Comparison of ENCODE assay signal across 15 cellular contexts in genomic region chr9:89374176-89374575, GRCh38. TPM values are rescaled to one million over a fixed set of nuclear protein-coding genes. Genes with fewer than 3 reads are reported as not detected.
DNase-seq lines count a peak whose midpoint lies in the region; ATAC-seq and TF ChIP-seq lines count a peak whose summit lies in the region.
"Had no signal": no experiment of that assay in that cellular context is flagged by ENCODE, and none has a peak within 500 bp of the region (broad histone marks: within the 10 kb centered on the region; RNA-seq: fewer than 3 reads in every experiment).

No MANE protein-coding gene starts in this region.

- no peak overlapping the region for H2BK20ac ChIP-seq in H9 (ENCODE audit: low read depth, low read length, poor library complexity, severe bottlenecking)

- H3K4me1 Mint-ChIP-seq in CD8-positive, alpha-beta T cell (ENCODE audit: low read depth), result peaks cover 39% of the 10 kb centered on the region
- peaks cover 3 to 5% of the 10 kb centered on the region in 2 experiments; a peak in 2 of 4 replicates for H3K4me1 Mint-ChIP-seq in H9
- H3K4me1 Mint-ChIP-seq in activated CD4-positive, alpha-beta memory T cell treated with anti-CD3 and anti-CD28 coated beads, Interleukin-2, amount 10 ng/mL, durations not matched to agents 7 days and 5 days, result peaks cover 57% of the 10 kb centered on the region
- peaks cover 45% of the 10 kb centered on the region for H3K4me1 Mint-ChIP-seq in activated T-helper 2 cell treated with anti-CD3 and anti-CD28 coated beads, Interferon-gamma antibody, Interleukin-2, Interleukin-4, amounts not matched to agents 10 μg/mL and 5 μg/mL and 100 μg/mL, durations not matched to agents 14 hours and 24 hours and 36 hours (ENCODE audit: low read depth)

- no peak for TF ChIP-seq CTCF in CD8-positive, alpha-beta T cell (IDR thresholded peaks at IDR 0.05)
- TF ChIP-seq CTCF in H9 (conservative IDR thresholded peaks at IDR 0.05), result no peak

- no peak overlapping the region for H3K18ac ChIP-seq in H9 (ENCODE audit: insufficient read length, low read depth, low read length)

- H2BK5ac ChIP-seq in H9 (ENCODE audit: insufficient read length, low read length), result no peak overlapping the region

- no peak overlapping the region for H3K4me3 Mint-ChIP-seq in CD8-positive, alpha-beta T cell
- H3K4me3 Mint-ChIP-seq in H9, result no peak overlapping the region
- H3K4me3 Mint-ChIP-seq in activated CD4-positive, alpha-beta memory T cell treated with anti-CD3 and anti-CD28 coated beads, Interleukin-2, amount 10 ng/mL, durations not matched to agents 7 days and 5 days, result no peak overlapping the region
- H3K4me3 Mint-ChIP-seq in activated T-helper 2 cell treated with anti-CD3 and anti-CD28 coated beads, Interferon-gamma antibody, Interleukin-2, Interleukin-4, amounts not matched to agents 10 μg/mL and 5 μg/mL and 100 μg/mL, durations not matched to agents 14 hours and 24 hours and 36 hours (ENCODE audit: low read depth), result no peak overlapping the region
- H3K4me3 Mint-ChIP-seq: type B pancreatic cell had no signal

- H3K27ac Mint-ChIP-seq in CD8-positive, alpha-beta T cell, result peak overlapping the region; percentile 83
- H3K27ac Mint-ChIP-seq in H9, result peak overlapping the region in 2 of 3 experiments; percentile 53 to 81; a peak in 2 of 7 replicates
- peak overlapping the region; percentile 62 for H3K27ac Mint-ChIP-seq in activated CD4-positive, alpha-beta memory T cell treated with anti-CD3 and anti-CD28 coated beads, Interleukin-2, amount 10 ng/mL, durations not matched to agents 7 days and 5 days
- no peak overlapping the region for H3K27ac Mint-ChIP-seq in activated T-helper 2 cell treated with anti-CD3 and anti-CD28 coated beads, Interferon-gamma antibody, Interleukin-2, Interleukin-4, amounts not matched to agents 10 μg/mL and 5 μg/mL and 100 μg/mL, durations not matched to agents 14 hours and 24 hours and 36 hours
- H3K27ac Mint-ChIP-seq: type B pancreatic cell had no signal

- no peak for ATAC-seq in CD8-positive, alpha-beta T cell
- ATAC-seq in HG02840 (IDR thresholded peaks at IDR 0.05; ENCODE audit: low FRiP score, unreplicated experiment), result no peak

- no peak overlapping the region for H3T11ph ChIP-seq in H9 (ENCODE audit: low read length)

- H3K27me3 ChIP-seq in CD8-positive, alpha-beta T cell (ENCODE audit: insufficient read depth, low read length), result no peaks in the 10 kb centered on the region
- no peaks in the 10 kb centered on the region for H3K27me3 ChIP-seq in H9 (ENCODE audit: insufficient read depth, low read length)
- H3K27me3 ChIP-seq: spleen had no signal

- H4K5ac ChIP-seq in H9 (ENCODE audit: insufficient read length, low read depth, low read length), result no peak overlapping the region

- H2BK12ac ChIP-seq in H9 (ENCODE audit: insufficient read length, low read depth, low read length), result no peak overlapping the region

- H2AK5ac ChIP-seq in H9 (ENCODE audit: insufficient read length, low read length), result no peak overlapping the region

- H3K56ac ChIP-seq in H9 (ENCODE audit: insufficient read length, low read depth, low read length), result no peak overlapping the region

- H3K23me2 ChIP-seq in H9 (ENCODE audit: insufficient read length, low read depth, low read length, poor library complexity, severe bottlenecking), result no peaks in the 10 kb centered on the region

- H2BK120ac ChIP-seq in H9 (ENCODE audit: low read depth, low read length, poor library complexity, severe bottlenecking), result no peak overlapping the region

- H3K14ac ChIP-seq in H9 (ENCODE audit: insufficient read depth, low read length), result no peak overlapping the region

- H3K9me3 ChIP-seq in CD8-positive, alpha-beta T cell (ENCODE audit: low read length), result no peaks in the 10 kb centered on the region
- no peaks in the 10 kb centered on the region for H3K9me3 ChIP-seq in H9 (ENCODE audit: control insufficient read depth, low read depth, low read length)
- H3K9me3 ChIP-seq: spleen had no signal

- CTCF ChIA-PET in CD8-positive, alpha-beta T cell (lab: Charles Lee), result interaction anchor here (0.8 to 1.4 kb wide), 3 partner anchors 10 to 55 kb away, joined by 3 read pairs; no protein-coding TSS in a partner anchor
- CTCF ChIA-PET in activated CD4-positive, alpha-beta memory T cell treated with anti-CD3 and anti-CD28 coated beads, Interleukin-2, amount 10 ng/mL, durations not matched to agents 7 days and 5 days (lab: Charles Lee), result no interaction called here

- no peak overlapping the region for H2AFZ ChIP-seq in H9 (ENCODE audit: low read length)

- POLR2A ChIA-PET in CD8-positive, alpha-beta T cell (lab: Charles Lee), result no interaction called here
- POLR2A ChIA-PET in activated CD4-positive, alpha-beta memory T cell treated with anti-CD3 and anti-CD28 coated beads, Interleukin-2, amount 10 ng/mL, durations not matched to agents 7 days and 5 days (lab: Charles Lee), result interaction anchor here (1.6 kb wide), 2 partner anchors 17 to 62 kb away, joined by 3 to 5 read pairs; no protein-coding TSS in a partner anchor

- no peaks in the 10 kb centered on the region for H3K9me3 Mint-ChIP-seq in CD8-positive, alpha-beta T cell
- H3K9me3 Mint-ChIP-seq in H9, result no peaks in the 10 kb centered on the region
- H3K9me3 Mint-ChIP-seq in activated CD4-positive, alpha-beta memory T cell treated with anti-CD3 and anti-CD28 coated beads, Interleukin-2, amount 10 ng/mL, durations not matched to agents 7 days and 5 days, result no peaks in the 10 kb centered on the region
- no peaks in the 10 kb centered on the region for H3K9me3 Mint-ChIP-seq in activated T-helper 2 cell treated with anti-CD3 and anti-CD28 coated beads, Interferon-gamma antibody, Interleukin-2, Interleukin-4, amounts not matched to agents 10 μg/mL and 5 μg/mL and 100 μg/mL, durations not matched to agents 14 hours and 24 hours and 36 hours
- H3K9me3 Mint-ChIP-seq: type B pancreatic cell had no signal

- H3K4me3 ChIP-seq in CD8-positive, alpha-beta T cell (ENCODE audit: low read depth, low read length), result no peak overlapping the region
- H3K4me3 ChIP-seq: spleen had no signal

- H3K4ac ChIP-seq in H9 (ENCODE audit: low read depth, low read length), result no peak overlapping the region

- H3K4me2 ChIP-seq in H9 (ENCODE audit: insufficient read depth, insufficient read length, low read length), result no peak overlapping the region

- H3K9ac ChIP-seq in H9 (ENCODE audit: extremely low read depth, insufficient read length, low read length), result no peak overlapping the region

- DNase-seq in CD8-positive, alpha-beta T cell, result no peak
- no peak for DNase-seq in H9
- no peak for DNase-seq in activated CD4-positive, alpha-beta memory T cell treated with anti-CD3 and anti-CD28 coated beads, Interleukin-2, amount 10 ng/mL, durations not matched to agents 7 days and 5 days
- DNase-seq in kidney tubule cell (ENCODE audit: low spot score), result peak; percentile 77
- no peak for DNase-seq in NCI-H526 (lab: John Stamatoyannopoulos, UW)
- DNase-seq in activated T-helper 2 cell treated with anti-CD3 and anti-CD28 coated beads, Interferon-gamma antibody, Interleukin-2, Interleukin-4, amounts not matched to agents 10 μg/mL and 5 μg/mL and 100 μg/mL, durations not matched to agents 14 hours and 24 hours and 36 hours (ENCODE audit: low spot score), result no peak
- no peak for DNase-seq in NCI-H1694 treated with DMSO at 0.1 percent for 48 hours (lab: John Stamatoyannopoulos, UW)
- DNase-seq: central memory CD4-positive, alpha-beta T cell; NCI-H1417; NCI-H510A; nucleus accumbens; spleen had no signal

- no peak overlapping the region for H4K8ac ChIP-seq in H9 (replicated peaks; ENCODE audit: insufficient read length, low read depth, low read length)

- H3K27me3 Mint-ChIP-seq in CD8-positive, alpha-beta T cell (ENCODE audit: low read depth), result no peaks in the 10 kb centered on the region
- no peaks in the 10 kb centered on the region for H3K27me3 Mint-ChIP-seq in H9 (ENCODE audit: low read depth)
- H3K27me3 Mint-ChIP-seq in activated CD4-positive, alpha-beta memory T cell treated with anti-CD3 and anti-CD28 coated beads, Interleukin-2, amount 10 ng/mL, durations not matched to agents 7 days and 5 days, result no peaks in the 10 kb centered on the region
- no peaks in the 10 kb centered on the region for H3K27me3 Mint-ChIP-seq in activated T-helper 2 cell treated with anti-CD3 and anti-CD28 coated beads, Interferon-gamma antibody, Interleukin-2, Interleukin-4, amounts not matched to agents 10 μg/mL and 5 μg/mL and 100 μg/mL, durations not matched to agents 14 hours and 24 hours and 36 hours (ENCODE audit: low read depth)
- H3K27me3 Mint-ChIP-seq: type B pancreatic cell had no signal

- WGBS in H9 (ENCODE audit: extremely low coverage, insufficient read length, low lambda C conversion rate), result no CpG with 5 or more reads among the region's 4 CpGs

- peaks cover 30% of the 10 kb centered on the region for H3K36me3 ChIP-seq in CD8-positive, alpha-beta T cell (ENCODE audit: insufficient read depth, low read length)

- intact Hi-C loops in CD8-positive, alpha-beta T cell (cut with DNase I, micrococcal nuclease), result no loop called here
- intact Hi-C loops in activated T-helper 2 cell treated with anti-CD3 and anti-CD28 coated beads, Interferon-gamma antibody, Interleukin-2, Interleukin-4, amounts not matched to agents 10 μg/mL and 5 μg/mL and 100 μg/mL, durations not matched to agents 14 hours and 24 hours and 36 hours (cut with micrococcal nuclease), result no loop called here

- no peaks in the 10 kb centered on the region for H3K79me2 ChIP-seq in H9 (ENCODE audit: insufficient read depth, low read length)

- no peak overlapping the region for H3K23ac ChIP-seq in H9 (ENCODE audit: insufficient read length, low read depth, low read length)

- H2BK15ac ChIP-seq in H9 (ENCODE audit: low read depth, low read length), result no peak overlapping the region

- H3K4me1 ChIP-seq in CD8-positive, alpha-beta T cell (ENCODE audit: insufficient read depth, low read length), result peaks cover 14% of the 10 kb centered on the region
- no peaks in the 10 kb centered on the region for H3K4me1 ChIP-seq in H9 (ENCODE audit: insufficient read depth, low read length)

- H3K36me3 Mint-ChIP-seq in CD8-positive, alpha-beta T cell, result peaks cover 30% of the 10 kb centered on the region
- peaks cover 9 to 27% (median 27%) of the 10 kb centered on the region in 3 experiments; a peak in 6 of 7 replicates for H3K36me3 Mint-ChIP-seq in H9 (ENCODE audit: insufficient read depth in 1 of 3, low read depth in 3 of 3)
- peaks cover 40% of the 10 kb centered on the region for H3K36me3 Mint-ChIP-seq in activated CD4-positive, alpha-beta memory T cell treated with anti-CD3 and anti-CD28 coated beads, Interleukin-2, amount 10 ng/mL, durations not matched to agents 7 days and 5 days (ENCODE audit: low read depth)
- peaks cover 41% of the 10 kb centered on the region for H3K36me3 Mint-ChIP-seq in activated T-helper 2 cell treated with anti-CD3 and anti-CD28 coated beads, Interferon-gamma antibody, Interleukin-2, Interleukin-4, amounts not matched to agents 10 μg/mL and 5 μg/mL and 100 μg/mL, durations not matched to agents 14 hours and 24 hours and 36 hours (ENCODE audit: low read depth)

- no peak overlapping the region for H3K27ac ChIP-seq in CD8-positive, alpha-beta T cell (ENCODE audit: low read depth, low read length)
- no peak overlapping the region for H3K27ac ChIP-seq in H9 (ENCODE audit: insufficient read length, low read depth, low read length)
- H3K27ac ChIP-seq: RWPE1 had no signal

- H4K91ac ChIP-seq in H9 (ENCODE audit: insufficient read length, low read depth, low read length), result no peak overlapping the region

- H4K20me1 ChIP-seq in H9 (ENCODE audit: control insufficient read depth, insufficient read depth, insufficient read length), result no peaks in the 10 kb centered on the region

- no peaks in the 10 kb centered on the region for H3K79me1 ChIP-seq in H9 (ENCODE audit: insufficient read depth, low read depth, low read length, poor library complexity, severe bottlenecking)

RNA-seq across cellular contexts. Expression of gene SECISBP2, which starts 55.9 kb away (rescaled TPM):
- total RNA-seq in CD8-positive, alpha-beta T cell, result 10 to 100 TPM; 90.2 to 92.1 TPM
- 58.2 and 62.7 TPM in 2 replicates for total RNA-seq in H9 (2021)
- 10 to 100 TPM; 35.2 to 35.7 TPM for total RNA-seq in activated CD4-positive, alpha-beta memory T cell treated with anti-CD3 and anti-CD28 coated beads, Interleukin-2, amount 10 ng/mL, durations not matched to agents 7 days and 5 days
- 51.3 and 53.5 TPM in 2 replicates for total RNA-seq in activated T-helper 2 cell treated with anti-CD3 and anti-CD28 coated beads, Interferon-gamma antibody, Interleukin-2, Interleukin-4, amounts not matched to agents 10 μg/mL and 5 μg/mL and 100 μg/mL, durations not matched to agents 14 hours and 24 hours and 36 hours
